ENCODE assay signal across 28 cellular contexts in genomic region chr10:6894405-6894804, GRCh38.
A peak's percentile ranks its signal among the peaks of the same experiment; 100 is the strongest.
DNase-seq lines count a peak whose midpoint lies in the region; ATAC-seq, FAIRE-seq and TF ChIP-seq lines count a peak whose summit lies in the region.
"Had no signal": no experiment of that assay in that cellular context is flagged by ENCODE, and none has a peak within 500 bp of the region (broad histone marks: within the 10 kb centered on the region; RNA-seq: fewer than 3 reads in every experiment).

No MANE protein-coding gene starts in this region.

- H3K27me3 ChIP-seq in astrocyte (ENCODE audit: insufficient read depth, low read length) (no peaks in the 10 kb centered on the region), foreskin keratinocyte (no peaks in the 10 kb centered on the region)
- H3K27me3 ChIP-seq: BE2C had no signal

- H3K9me3 ChIP-seq in astrocyte (ENCODE audit: insufficient read depth, low read depth, low read length) = no peaks in the 10 kb centered on the region
- H3K9me3 ChIP-seq: BE2C, SJSA1 had no signal

- H4K20me1 ChIP-seq in astrocyte (ENCODE audit: insufficient read depth, low read length) = no peaks in the 10 kb centered on the region

- no peaks in the 10 kb centered on the region for H3K36me3 ChIP-seq in astrocyte (ENCODE audit: insufficient read depth, low read length)
- H3K36me3 ChIP-seq: BE2C, SJSA1 had no signal

- H3K4me3 ChIP-seq in astrocyte (ENCODE audit: insufficient read depth, low read depth, low read length) = no peak overlapping the region
- H3K4me3 ChIP-seq: GM12878, PC-9, SJSA1 had no signal

- H3K9me3 Mint-ChIP-seq in astrocyte (ENCODE audit: unreplicated experiment) (no peaks in the 10 kb centered on the region), endothelial cell (ENCODE audit: unreplicated experiment) (no peaks in the 10 kb centered on the region)
- H3K9me3 Mint-ChIP-seq: CD8-positive, alpha-beta memory T cell; IgD-negative memory B cell had no signal

- TF ChIP-seq CTCF in astrocyte (IDR thresholded peaks at IDR 0.05; ENCODE audit: insufficient read depth, low read depth, low read length) (no peak), foreskin keratinocyte (conservative IDR thresholded peaks at IDR 0.05) (no peak), endothelial cell (IDR thresholded peaks at IDR 0.05; ENCODE audit: unreplicated experiment) (no peak)

- H3K4me3 Mint-ChIP-seq in astrocyte (ENCODE audit: unreplicated experiment) = no peak overlapping the region
- no peak overlapping the region for H3K4me3 Mint-ChIP-seq in endothelial cell (ENCODE audit: unreplicated experiment)
- H3K4me3 Mint-ChIP-seq: CD14-positive monocyte; CD8-positive, alpha-beta memory T cell; IgD-negative memory B cell had no signal

- H3K36me3 Mint-ChIP-seq in astrocyte (ENCODE audit: low read depth, unreplicated experiment) (no peaks in the 10 kb centered on the region), endothelial cell (ENCODE audit: low read depth, unreplicated experiment) (no peaks in the 10 kb centered on the region)
- H3K36me3 Mint-ChIP-seq: CD14-positive monocyte; CD8-positive, alpha-beta memory T cell; IgD-negative memory B cell had no signal

- no peak overlapping the region for H3K4me2 ChIP-seq in astrocyte (ENCODE audit: low read length)
- H3K4me2 ChIP-seq: PC-9 had no signal

- H3K27ac Mint-ChIP-seq in astrocyte (ENCODE audit: unreplicated experiment) (no peak overlapping the region), endothelial cell (ENCODE audit: unreplicated experiment) (no peak overlapping the region)

- DNase-seq in GM19239 (ENCODE audit: insufficient read length, low spot score) (no peak), astrocyte (ENCODE audit: low read depth) (no peak), foreskin keratinocyte (no peak), endothelial cell (ENCODE audit: low spot score) (no peak), Ammon's horn (ENCODE audit: low spot score) (no peak)
- DNase-seq: BE2C; CD8-positive, alpha-beta memory T cell; DMS 273 treated with DMSO at 0.1 percent for 48 hours; DMS79; EL; GDM1; NCI-H1048; NCI-H1417; NCI-H1694; NCI-H2029 treated with DMSO at 0.1 percent for 48 hours; NCI-H446 treated with DMSO at 0.1 percent for 48 hours; NCI-H526; NCI-H82; NK-92 treated with Interleukin-12 subunit alpha and Interleukin-12 subunit beta, amount 100 ng/mL, for 24 hours; PC-9 had no signal

- H3K4me1 Mint-ChIP-seq in astrocyte (ENCODE audit: low read depth, unreplicated experiment) (no peaks in the 10 kb centered on the region), endothelial cell (ENCODE audit: unreplicated experiment) (peaks cover 18% of the 10 kb centered on the region)
- H3K4me1 Mint-ChIP-seq: CD14-positive monocyte; CD8-positive, alpha-beta memory T cell had no signal

- no peak overlapping the region for H2AFZ ChIP-seq in astrocyte (ENCODE audit: low read depth, low read length)
- H2AFZ ChIP-seq: PC-9 had no signal

- H3K4me1 ChIP-seq in astrocyte (ENCODE audit: insufficient read depth, low read length) (no peaks in the 10 kb centered on the region), foreskin keratinocyte (no peaks in the 10 kb centered on the region)
- H3K4me1 ChIP-seq: BE2C, SJSA1 had no signal

- H3K27me3 Mint-ChIP-seq in astrocyte (ENCODE audit: low read depth, unreplicated experiment) (peaks cover 2% of the 10 kb centered on the region), endothelial cell (ENCODE audit: unreplicated experiment) (no peaks in the 10 kb centered on the region)

- peak; percentile 8 for FAIRE-seq in GM19239 (lab: Jason Lieb, UNC)
- FAIRE-seq in astrocyte (lab: Jason Lieb, UNC) = peak; percentile 58
- FAIRE-seq: GM12878, H54 had no signal

- H3K79me2 ChIP-seq in astrocyte (ENCODE audit: insufficient read depth, low read length) = no peaks in the 10 kb centered on the region

- H3K27ac ChIP-seq in astrocyte (ENCODE audit: low read depth, low read length) (no peak overlapping the region), foreskin keratinocyte (no peak overlapping the region)
- H3K27ac ChIP-seq: PC-9, SJSA1 had no signal

- ATAC-seq in foreskin keratinocyte (peak; percentile 28), HG02798 (IDR thresholded peaks at IDR 0.05; ENCODE audit: poor library complexity, unreplicated experiment) (no peak), HG03469 (IDR thresholded peaks at IDR 0.05; ENCODE audit: unreplicated experiment) (no peak)
- ATAC-seq: GM12878, Right ventricle myocardium inferior had no signal

- H3K9ac ChIP-seq in astrocyte (ENCODE audit: low read length) = no peak overlapping the region
